19 cellular contexts compared by ENCODE assay signal in the genomic region with DNA sequence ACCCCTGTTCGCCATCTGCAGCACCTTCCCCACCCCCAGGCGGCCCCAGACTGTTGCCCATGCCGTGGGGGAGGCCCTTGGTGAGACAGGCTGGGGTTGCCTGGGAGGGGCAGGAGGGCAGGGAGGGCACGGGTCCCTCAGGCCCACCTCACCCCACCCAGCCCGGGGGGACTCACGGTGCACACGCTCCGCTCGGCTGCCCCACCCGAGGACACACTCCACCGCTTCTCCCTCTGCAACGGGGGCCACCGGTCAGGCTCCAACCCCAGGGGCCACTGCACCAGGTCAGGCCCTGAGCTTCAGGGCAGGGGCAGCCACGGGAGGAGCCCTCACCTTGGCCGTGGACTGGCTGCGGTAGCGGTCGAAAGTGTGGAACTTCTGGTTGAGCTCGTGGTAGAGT. TPM values are rescaled to one million over a fixed set of nuclear protein-coding genes. Genes with fewer than 3 reads are reported as not detected.
DNase-seq lines count a peak whose midpoint lies in the region; ATAC-seq and TF ChIP-seq lines count a peak whose summit lies in the region.
"Had no signal": no experiment of that assay in that cellular context is flagged by ENCODE, and none has a peak within 500 bp of the region (broad histone marks: within the 10 kb centered on the region; RNA-seq: fewer than 3 reads in every experiment).

No MANE protein-coding gene starts in this region.

- peak; percentile 46 for ATAC-seq in stimulated activated naive CD8-positive, alpha-beta T cell treated with anti-CD3 and anti-CD28 coated beads, Interleukin-15, amount 100 ng/mL, for 72 hours
- ATAC-seq in stimulated activated naive CD8-positive, alpha-beta T cell treated with anti-CD3 and anti-CD28 coated beads, Interleukin-15, Interleukin-2, amounts not matched to agents 100 U/mL and 50 U/mL, for 24 hours, result no peak
- ATAC-seq in lower lobe of right lung (peak; percentile 5 to 7), GM18502 (IDR thresholded peaks at IDR 0.05; ENCODE audit: poor library complexity, unreplicated experiment) (no peak), HG03097 (IDR thresholded peaks at IDR 0.05; ENCODE audit: low FRiP score, unreplicated experiment) (no peak)
- peak; percentile 49 for ATAC-seq in stimulated activated memory B cell treated with anti-CD40 and anti-IgM and Interleukin-4, amounts not matched to agents 10 μg/mL and 1 μg/mL and 100 μg/mL, for 72 hours
- ATAC-seq: CD8-positive, alpha-beta T cell had no signal

- no peak overlapping the region for H3K4me3 Mint-ChIP-seq in stimulated activated naive CD8-positive, alpha-beta T cell treated with anti-CD3 and anti-CD28 coated beads, Interleukin-15, amount 100 ng/mL, for 72 hours
- no peak overlapping the region for H3K4me3 Mint-ChIP-seq in stimulated activated memory B cell treated with anti-CD40 and anti-IgM and Interleukin-4, amounts not matched to agents 10 μg/mL and 1 μg/mL and 100 μg/mL, for 72 hours
- H3K4me3 Mint-ChIP-seq: CD4-positive, alpha-beta T cell; CD8-positive, alpha-beta T cell had no signal

- no peaks in the 10 kb centered on the region for H3K36me3 ChIP-seq in H7 (replicated peaks; ENCODE audit: control insufficient read depth, insufficient read depth, low read length)
- no peaks in the 10 kb centered on the region for H3K36me3 ChIP-seq in lower lobe of right lung
- H3K36me3 ChIP-seq: BE2C had no signal

- H3K4me1 ChIP-seq in lower lobe of right lung, result no peaks in the 10 kb centered on the region
- H3K4me1 ChIP-seq: Caco-2 had no signal

- intact Hi-C loops in lower lobe of right lung (cut with DNase I), result no loop called here

- no peak for TF ChIP-seq CTCF in lower lobe of right lung (IDR thresholded peaks at IDR 0.05)

- H3K27ac ChIP-seq in lower lobe of right lung, result no peak overlapping the region
- H3K27ac ChIP-seq: BLaER1 treated with 17β-estradiol and CSF1 and Interleukin-3, amounts not matched to agents 10 nM and 100 nM; C4-2B had no signal

- H3K27ac Mint-ChIP-seq in stimulated activated naive CD8-positive, alpha-beta T cell treated with anti-CD3 and anti-CD28 coated beads, Interleukin-15, amount 100 ng/mL, for 72 hours, result no peak overlapping the region
- H3K27ac Mint-ChIP-seq in stimulated activated memory B cell treated with anti-CD40 and anti-IgM and Interleukin-4, amounts not matched to agents 10 μg/mL and 1 μg/mL and 100 μg/mL, for 72 hours, result no peak overlapping the region
- H3K27ac Mint-ChIP-seq: CD4-positive, alpha-beta T cell; CD8-positive, alpha-beta T cell had no signal

- no peak overlapping the region for H3K4me3 ChIP-seq in H7 (ENCODE audit: insufficient read depth, low read depth, low read length)
- no peak overlapping the region for H3K4me3 ChIP-seq in lower lobe of right lung
- H3K4me3 ChIP-seq: BLaER1 treated with 17β-estradiol and CSF1 and Interleukin-3, amounts not matched to agents 10 nM and 100 nM had no signal

- no peaks in the 10 kb centered on the region for H3K36me3 Mint-ChIP-seq in stimulated activated memory B cell treated with anti-CD40 and anti-IgM and Interleukin-4, amounts not matched to agents 10 μg/mL and 1 μg/mL and 100 μg/mL, for 72 hours
- H3K36me3 Mint-ChIP-seq: CD8-positive, alpha-beta T cell had no signal

- H3K27me3 ChIP-seq in H7 (ENCODE audit: control insufficient read depth, insufficient read depth, low read length) (no peaks in the 10 kb centered on the region), lower lobe of right lung (ENCODE audit: low read depth) (peaks cover 12% of the 10 kb centered on the region)
- H3K27me3 ChIP-seq: BE2C; BLaER1 treated with 17β-estradiol and CSF1 and Interleukin-3, amounts not matched to agents 10 nM and 100 nM had no signal

- H3K9me3 ChIP-seq in lower lobe of right lung, result no peaks in the 10 kb centered on the region
- H3K9me3 ChIP-seq: BE2C; BLaER1 treated with 17β-estradiol and CSF1 and Interleukin-3, amounts not matched to agents 10 nM and 100 nM; Caco-2 had no signal

- H3K9me3 Mint-ChIP-seq in stimulated activated naive CD8-positive, alpha-beta T cell treated with anti-CD3 and anti-CD28 coated beads, Interleukin-15, amount 100 ng/mL, for 72 hours, result no peaks in the 10 kb centered on the region
- no peaks in the 10 kb centered on the region for H3K9me3 Mint-ChIP-seq in stimulated activated memory B cell treated with anti-CD40 and anti-IgM and Interleukin-4, amounts not matched to agents 10 μg/mL and 1 μg/mL and 100 μg/mL, for 72 hours
- H3K9me3 Mint-ChIP-seq: CD4-positive, alpha-beta T cell; CD8-positive, alpha-beta T cell had no signal

- DNase-seq in stimulated activated naive CD8-positive, alpha-beta T cell treated with anti-CD3 and anti-CD28 coated beads, Interleukin-15, amount 100 ng/mL, for 72 hours, result no peak
- no peak for DNase-seq in stimulated activated naive CD8-positive, alpha-beta T cell treated with anti-CD3 and anti-CD28 coated beads, Interleukin-15, Interleukin-2, amounts not matched to agents 100 U/mL and 50 U/mL, for 24 hours
- peak; percentile 57 for DNase-seq in H7
- no peak for DNase-seq in lower lobe of right lung
- no peak for DNase-seq in cerebellar cortex (ENCODE audit: low spot score)
- DNase-seq: 8988T; ACHN; BE2C; Caco-2; Calu3; CD4-positive, alpha-beta T cell; CD8-positive, alpha-beta T cell; DMS79 treated with DMSO at 0.1 percent for 48 hours; GF-D8 had no signal

- no peaks in the 10 kb centered on the region for H3K27me3 Mint-ChIP-seq in stimulated activated naive CD8-positive, alpha-beta T cell treated with anti-CD3 and anti-CD28 coated beads, Interleukin-15, amount 100 ng/mL, for 72 hours
- H3K27me3 Mint-ChIP-seq in stimulated activated memory B cell treated with anti-CD40 and anti-IgM and Interleukin-4, amounts not matched to agents 10 μg/mL and 1 μg/mL and 100 μg/mL, for 72 hours, result peaks cover 12% of the 10 kb centered on the region
- H3K27me3 Mint-ChIP-seq: CD4-positive, alpha-beta T cell had no signal

- H3K4me1 Mint-ChIP-seq in stimulated activated naive CD8-positive, alpha-beta T cell treated with anti-CD3 and anti-CD28 coated beads, Interleukin-15, amount 100 ng/mL, for 72 hours, result no peaks in the 10 kb centered on the region
- H3K4me1 Mint-ChIP-seq in stimulated activated memory B cell treated with anti-CD40 and anti-IgM and Interleukin-4, amounts not matched to agents 10 μg/mL and 1 μg/mL and 100 μg/mL, for 72 hours, result no peaks in the 10 kb centered on the region

RNA-seq across cellular contexts. Expression of a gene that starts 24.0 kb away (rescaled TPM):
- 10.3 and 13.8 TPM in 2 replicates for total RNA-seq in H7 (2014; rRNA removed; shearing (Covaris generic))
- 11.8 TPM for total RNA-seq in lower lobe of right lung
- total RNA-seq: CD4-positive, alpha-beta T cell had no signal

RNA-seq across cellular contexts. Expression of a gene that starts 36.3 kb away (rescaled TPM):
- 28.0 and 39.8 TPM in 2 replicates for total RNA-seq in H7 (2014; rRNA removed; shearing (Covaris generic))
- 1.1 TPM for total RNA-seq in lower lobe of right lung

Comparison
In these comparisons a context has a peak if more than half of its experiments do, and no peak if none do; other contexts are left out.
1. ATAC-seq: peak in stimulated activated naive CD8-positive, alpha-beta T cell treated with anti-CD3 and anti-CD28 coated beads, Interleukin-15, amount 100 ng/mL, for 72 hours (single experiment), lower lobe of right lung (2 of 2) and stimulated activated memory B cell treated with anti-CD40 and anti-IgM and Interleukin-4, amounts not matched to agents 10 μg/mL and 1 μg/mL and 100 μg/mL, for 72 hours (single experiment); none in stimulated activated naive CD8-positive, alpha-beta T cell treated with anti-CD3 and anti-CD28 coated beads, Interleukin-15, Interleukin-2, amounts not matched to agents 100 U/mL and 50 U/mL, for 24 hours (single experiment), GM18502 (single experiment) and HG03097 (single experiment).
2. RNA of a gene that starts 36.3 kb away (total RNA-seq): 28.0 to 39.8 TPM in H7; 1.1 TPM in lower lobe of right lung (single experiment); every median in the first group is over 10 times any median in the second.